ENCODE assay signal across 13 cellular contexts in genomic region chr1:231636157-231636556, GRCh38. TPM values are rescaled to one million over a fixed set of nuclear protein-coding genes. Genes with fewer than 3 reads are reported as not detected.
DNase-seq lines count a peak whose midpoint lies in the region; ATAC-seq and TF ChIP-seq lines count a peak whose summit lies in the region.
"Had no signal": no experiment of that assay in that cellular context is flagged by ENCODE, and none has a peak within 500 bp of the region (broad histone marks: within the 10 kb centered on the region; RNA-seq: fewer than 3 reads in every experiment).

No MANE protein-coding gene starts in this region.

- DNase-seq in AG08396 (ENCODE audit: low spot score) (peak; percentile 70), NCI-H146 (lab: John Stamatoyannopoulos, UW) (peak; percentile 61), cardiac fibroblast (ENCODE audit: low read depth in 2 of 2) (peak; percentile 26 to 75), kidney epithelial cell (ENCODE audit: low read depth) (peak; percentile 56), NCI-H345 (lab: John Stamatoyannopoulos, UW) (no peak), NCI-H1048 (lab: John Stamatoyannopoulos, UW) (no peak), omental fat pad (ENCODE audit: low spot score) (no peak)
- DNase-seq: activated CD4-positive, alpha-beta T cell treated with anti-CD3 and anti-CD28 coated beads for 48 hours; mammary epithelial cell; NCI-H1092 treated with DMSO at 0.1 percent for 48 hours had no signal

- H3K4me3 ChIP-seq in cardiac fibroblast (replicated peaks in 1 of 2; ENCODE audit: low read depth in 2 of 2, low read length in 2 of 2) (no peak overlapping the region), kidney epithelial cell (ENCODE audit: low read depth, low read length) (no peak overlapping the region)
- H3K4me3 ChIP-seq: BLaER1 had no signal

- H3K27me3 ChIP-seq in kidney epithelial cell (ENCODE audit: control insufficient read depth, insufficient read depth, low read length): no peaks in the 10 kb centered on the region
- H3K27me3 ChIP-seq: BLaER1 had no signal

- TF ChIP-seq CTCF in cardiac fibroblast (IDR thresholded peaks at IDR 0.05; ENCODE audit: low read depth, low read length): no peak
- no peak for TF ChIP-seq CTCF in kidney epithelial cell (IDR thresholded peaks at IDR 0.05; ENCODE audit: insufficient read depth, low read length, poor library complexity, severe bottlenecking)
- no peak for TF ChIP-seq CTCF in omental fat pad (IDR thresholded peaks at IDR 0.05)

- ATAC-seq in GM21529 (IDR thresholded peaks at IDR 0.05; ENCODE audit: unreplicated experiment): no peak
- no peak for ATAC-seq in omental fat pad (ENCODE audit: low FRiP score)
- ATAC-seq: Panc1 had no signal

- H3K36me3 ChIP-seq in kidney epithelial cell (ENCODE audit: control insufficient read depth, insufficient read depth, low read length): no peaks in the 10 kb centered on the region

RNA-seq across cellular contexts. Expression of gene DISC1, which starts 9.6 kb away (rescaled TPM):
- total RNA-seq in kidney epithelial cell: 3.7 and 5.8 TPM in 2 replicates
- 10 to 100 TPM in 3 of 4 donors, 1 to 10 TPM in 1; 9.6 to 27.9 (median 13.0) TPM for total RNA-seq in omental fat pad

Comparison
In these comparisons a context has a peak if more than half of its experiments do, and no peak if none do; other contexts are left out.
1. DNase-seq: peak in AG08396 (single experiment), NCI-H146 (single experiment), cardiac fibroblast (2 of 2) and kidney epithelial cell (single experiment); none in NCI-H345 (single experiment), NCI-H1048 (single experiment) and omental fat pad (single experiment).